Comparison of ENCODE assay signal across 18 cellular contexts in the genomic region with DNA sequence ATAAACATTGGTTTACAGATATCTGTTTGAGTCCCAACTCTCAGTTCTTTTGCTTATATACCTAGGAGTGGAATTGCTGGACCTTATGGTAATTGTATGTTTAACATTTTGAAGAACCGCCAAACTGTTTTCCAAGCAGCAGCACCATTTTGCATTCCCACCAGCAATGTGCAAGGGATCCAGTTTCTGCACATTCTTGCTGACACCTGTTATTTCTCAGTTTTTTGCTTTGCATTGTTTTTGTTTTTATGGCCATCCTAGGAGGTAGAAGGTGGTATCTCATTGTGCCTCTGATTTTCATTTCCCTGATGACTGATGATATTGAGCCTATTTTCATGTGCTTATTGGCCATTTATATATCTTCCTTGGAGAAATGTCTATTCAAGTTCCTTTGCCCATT.
DNase-seq lines count a peak whose midpoint lies in the region; ATAC-seq, FAIRE-seq and TF ChIP-seq lines count a peak whose summit lies in the region.
"Had no signal": no experiment of that assay in that cellular context is flagged by ENCODE, and none has a peak within 500 bp of the region (broad histone marks: within the 10 kb centered on the region; RNA-seq: fewer than 3 reads in every experiment).

No MANE protein-coding gene starts in this region.

- H3K79me2 ChIP-seq in GM23248 (ENCODE audit: insufficient read depth): peaks cover 8% of the 10 kb centered on the region

- TF ChIP-seq POLR2A in A549 (IDR thresholded peaks at IDR 0.05; ENCODE audit: low read length): no peak
- no peak for TF ChIP-seq POLR2A in sigmoid colon (IDR thresholded peaks at IDR 0.05)

- in situ Hi-C loops in GM23248 (cut with MboI): no loop called here

- no peak for TF ChIP-seq CTCF in A549 (IDR thresholded peaks at IDR 0.05)
- no peak for TF ChIP-seq CTCF in sigmoid colon (IDR thresholded peaks at IDR 0.05)

- TF ChIP-seq EP300 in A549 (IDR thresholded peaks at IDR 0.05) (no peak), sigmoid colon (IDR thresholded peaks at IDR 0.05) (no peak)

- no peak for ATAC-seq in A549
- ATAC-seq: GM23338 had no signal

- TF ChIP-seq RAD21 in A549 (conservative IDR thresholded peaks at IDR 0.05 in 1 of 2, IDR thresholded peaks at IDR 0.05 in 1 of 2): no peak

- CTCF ChIA-PET in A549 (lab: Yijun Ruan, JAX): interaction anchor here (1.3 to 2.6 kb wide), 4 partner anchors 14 to 68 kb away, joined by 3 to 8 read pairs (median 4); no protein-coding TSS in a partner anchor

- POLR2A ChIA-PET in A549 (lab: Yijun Ruan, JAX): no interaction called here

- FAIRE-seq in A549 (lab: Jason Lieb, UNC): no peak
- FAIRE-seq: A204.1, D721Med, G401.6, GM12891, GM19239, H54 had no signal

- WGBS in A549 (ENCODE audit: missing lambda C conversion rate): 94% methylated on average over 1 of the region's 1 CpG
- 97 to 100% methylated on average over 1 of the region's 1 CpG for WGBS in GM23248 (ENCODE audit: low coverage in 1 of 2, low lambda C conversion rate in 2 of 2, missing lambda C conversion rate in 2 of 2), 2 experiments
- WGBS in sigmoid colon, 2 donors: 94 to 97% methylated on average over 1 of the region's 1 CpG

- H3F3A ChIP-seq in GM23248 (ENCODE audit: insufficient read depth): peaks cover 74% of the 10 kb centered on the region

- peak overlapping the region in 1 of 2 experiments; percentile 97; a peak in 3 of 6 replicates for H3K27ac ChIP-seq in A549
- 0 out of 2 replicates have a peak overlapping the region, but pooled peaks have one; percentile 38 for H3K27ac ChIP-seq in GM23248
- peak overlapping the region; percentile 78 for H3K27ac ChIP-seq in muscle layer of colon (ENCODE audit: low read depth, low read length)
- H3K27ac ChIP-seq in sigmoid colon: peak overlapping the region in 3 of 4 donors; percentile 92 to 95 (median 95)
- H3K27ac ChIP-seq: C4-2B had no signal

- no peak overlapping the region for H2AFZ ChIP-seq in GM23248
- H2AFZ ChIP-seq: GM23338 had no signal

- H3K4me2 ChIP-seq in A549: no peak overlapping the region
- no peak overlapping the region for H3K4me2 ChIP-seq in GM23248 (ENCODE audit: unreplicated experiment)
- H3K4me2 ChIP-seq: GM23338 had no signal

- H3K4me3 ChIP-seq in A549 (no peak overlapping the region), GM23248 (no peak overlapping the region), muscle layer of colon (ENCODE audit: low read depth in 1 of 2, low read length in 2 of 2) (no peak overlapping the region), sigmoid colon (no peak overlapping the region)
- H3K4me3 ChIP-seq: GM23338 had no signal

- H3K36me3 ChIP-seq in GM23248 (ENCODE audit: low read depth): no peaks in the 10 kb centered on the region
- H3K36me3 ChIP-seq in muscle layer of colon (ENCODE audit: insufficient read depth, low read length): no peaks in the 10 kb centered on the region
- H3K36me3 ChIP-seq in sigmoid colon: no peaks in the 10 kb centered on the region

- no peaks in the 10 kb centered on the region for H3K9me2 ChIP-seq in GM23248 (ENCODE audit: insufficient read depth)

- H3K9me3 ChIP-seq in A549 (no peaks in the 10 kb centered on the region), GM23248 (ENCODE audit: low read depth) (no peaks in the 10 kb centered on the region), muscle layer of colon (ENCODE audit: low read length) (no peaks in the 10 kb centered on the region), sigmoid colon (no peaks in the 10 kb centered on the region)
- H3K9me3 ChIP-seq: Caco-2 had no signal

- H3K4me1 ChIP-seq in A549: peaks cover 40% of the 10 kb centered on the region
- H3K4me1 ChIP-seq in GM23248 (ENCODE audit: insufficient read depth): peaks cover 42% of the 10 kb centered on the region
- peaks cover 59% of the 10 kb centered on the region for H3K4me1 ChIP-seq in muscle layer of colon (ENCODE audit: insufficient read depth, low read length)
- peaks cover 0 to 68% (median 57%) of the 10 kb centered on the region in 4 donors for H3K4me1 ChIP-seq in sigmoid colon
- H3K4me1 ChIP-seq: Caco-2 had no signal

- H4K20me1 ChIP-seq in GM23248 (ENCODE audit: insufficient read depth): no peaks in the 10 kb centered on the region

- H3K9ac ChIP-seq in GM23248 (no peak overlapping the region), muscle layer of colon (ENCODE audit: low read length) (no peak overlapping the region)

- H3K27me3 ChIP-seq in GM23248 (replicated peaks; ENCODE audit: insufficient read depth) (no peaks in the 10 kb centered on the region), muscle layer of colon (ENCODE audit: control insufficient read depth in 1 of 2, insufficient read depth in 2 of 2, low read length in 2 of 2) (no peaks in the 10 kb centered on the region), sigmoid colon (no peaks in the 10 kb centered on the region)

- intact Hi-C loops in sigmoid colon (cut with DNase I): no loop called here

- DNase-seq in A549 (ENCODE audit: low read depth in 1 of 2, low spot score in 1 of 2) (no peak), GM23248 (no peak), sigmoid colon (no peak), SIG-M5 (lab: John Stamatoyannopoulos, UW) (no peak)
- no peak for DNase-seq in stimulated activated naive CD4-positive, alpha-beta T cell treated with Interleukin-2 at 50 U/mL for 16 hours (lab: John Stamatoyannopoulos, UW)
- DNase-seq: AML-193; CD4-positive, alpha-beta T cell; HCEC 1CT had no signal

TF ChIP-seq in A549, 52 proteins besides CTCF, POLR2A, EP300 and RAD21:
- TF ChIP-seq MAZ (IDR thresholded peaks at IDR 0.05; ENCODE audit: borderline replicate concordance, low read depth, low read length): no peak
- TF ChIP-seq CHD2 (IDR thresholded peaks at IDR 0.05; ENCODE audit: low read length, partially characterized antibody): no peak
- no peak for TF ChIP-seq TP53 (CRISPR knock-in tag; IDR thresholded peaks at IDR 0.05)
- no peak for TF ChIP-seq FOXS1 (CRISPR knock-in tag; IDR thresholded peaks at IDR 0.05)
- TF ChIP-seq NR3C1 (IDR thresholded peaks at IDR 0.05): no peak
- no peak for TF ChIP-seq HEYL (CRISPR knock-in tag; IDR thresholded peaks at IDR 0.05)
- TF ChIP-seq MAFK (IDR thresholded peaks at IDR 0.05; ENCODE audit: partially characterized antibody): peak; percentile 51
- TF ChIP-seq KDM1A (IDR thresholded peaks at IDR 0.05; ENCODE audit: low read depth): no peak
